Comparison of ENCODE assay signal across 8 cellular contexts in the genomic region with DNA sequence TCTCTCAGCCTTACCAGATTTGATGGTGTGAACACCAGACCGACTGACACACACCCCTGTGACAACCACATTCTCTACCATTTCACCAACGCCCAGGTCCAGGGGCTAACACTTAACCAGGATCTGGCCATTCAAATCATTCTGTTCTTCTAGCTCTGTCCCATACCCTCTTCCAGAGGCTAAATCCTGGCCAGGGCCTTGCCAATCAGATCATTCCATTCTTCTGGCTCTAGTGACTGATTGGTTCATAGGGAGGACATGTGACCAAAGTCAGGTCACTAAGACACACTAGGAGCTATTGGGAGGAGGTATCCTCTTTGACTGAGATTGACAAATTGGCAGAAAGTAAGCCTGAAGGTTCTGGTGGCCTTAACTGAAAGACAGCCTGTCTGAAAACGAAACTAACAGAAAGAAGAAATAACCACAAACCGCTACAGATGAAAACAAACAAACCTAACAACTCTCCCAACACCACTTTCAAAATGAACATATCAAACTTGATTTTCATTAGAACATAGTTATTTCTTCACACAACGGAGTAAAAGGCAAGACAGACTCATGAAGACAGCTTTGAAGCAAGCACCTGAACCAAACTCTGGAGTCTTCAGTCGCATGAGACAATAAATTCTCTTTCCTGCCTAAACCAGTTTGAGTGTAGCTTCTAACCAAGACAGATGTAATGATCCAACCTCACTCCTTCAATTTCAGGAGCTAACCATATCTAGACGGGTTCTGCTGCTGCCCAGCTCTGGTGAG.
DNase-seq lines count a peak whose midpoint lies in the region; ATAC-seq, FAIRE-seq and TF ChIP-seq lines count a peak whose summit lies in the region.

No MANE protein-coding gene starts in this region.

- H3K79me2 ChIP-seq in OCI-LY1 (ENCODE audit: insufficient read depth, low read length) (no peaks in the 10 kb centered on the region), HepG2 (ENCODE audit: insufficient read depth, low read length) (no peaks in the 10 kb centered on the region)

- BruUV-seq in HepG2 (replicated peaks; lab: Mats Ljungman, UMichigan), result no TSS peak

- TF ChIP-seq CTCF in OCI-LY1 (IDR thresholded peaks at IDR 0.05; ENCODE audit: low read length), result no peak
- no peak for TF ChIP-seq CTCF in HepG2 (CRISPR knock-in tag; IDR thresholded peaks at IDR 0.05)
- TF ChIP-seq CTCF in tibial artery (IDR thresholded peaks at IDR 0.05), result no peak

- H3K4me1 ChIP-seq in OCI-LY1 (ENCODE audit: insufficient read depth, low read length, severe bottlenecking), result peaks cover 36% of the 10 kb centered on the region
- H3K4me1 ChIP-seq in HepG2 (ENCODE audit: insufficient read depth, low read length), result no peaks in the 10 kb centered on the region
- H3K4me1 ChIP-seq in tibial artery, result no peaks in the 10 kb centered on the region

- H3K27me3 ChIP-seq in OCI-LY1 (ENCODE audit: insufficient read depth, low read length) (no peaks in the 10 kb centered on the region), HepG2 (ENCODE audit: control insufficient read depth in 1 of 2, insufficient read depth in 2 of 2, low read length in 2 of 2) (peaks cover 0 to 1% of the 10 kb centered on the region in 2 experiments; a peak in 1 of 5 replicates), tibial artery (no peaks in the 10 kb centered on the region)

- H4K20me1 ChIP-seq in OCI-LY1 (ENCODE audit: insufficient read depth, low read length) (no peaks in the 10 kb centered on the region), HepG2 (ENCODE audit: insufficient read depth, low read length) (no peaks in the 10 kb centered on the region)

- H3K4me2 ChIP-seq in OCI-LY1 (ENCODE audit: low read length), result peak overlapping the region; percentile 76
- H3K4me2 ChIP-seq in HepG2 (ENCODE audit: low read depth, low read length), result peak overlapping the region; percentile 54

- H3K4me1 Mint-ChIP-seq in activated CD4-positive, alpha-beta T cell treated with anti-CD3 and anti-CD28 coated beads, Interleukin-2, amount 10 ng/mL, durations not matched to agents 7 days and 5 days, result peaks cover 42% of the 10 kb centered on the region

- CTCF ChIA-PET in activated CD4-positive, alpha-beta T cell treated with anti-CD3 and anti-CD28 coated beads, Interleukin-2, amount 10 ng/mL, durations not matched to agents 7 days and 5 days (lab: Charles Lee), result interaction anchor here (1.0 to 1.4 kb wide), 5 partner anchors 9 to 47 kb away, joined by 3 to 4 read pairs (median 3); no protein-coding TSS in a partner anchor
- CTCF ChIA-PET in HepG2 (lab: Yijun Ruan, JAX; ENCODE audit: low intra/inter-chr PET ratio, low total read pairs), result no interaction called here

- peak overlapping the region; percentile 93 for H3K27ac Mint-ChIP-seq in activated CD4-positive, alpha-beta T cell treated with anti-CD3 and anti-CD28 coated beads, Interleukin-2, amount 10 ng/mL, durations not matched to agents 7 days and 5 days

- peak; percentile 99 for ATAC-seq in HG02759 (IDR thresholded peaks at IDR 0.05; ENCODE audit: unreplicated experiment)
- ATAC-seq in HepG2, result peak; percentile 69

- H3K36me3 ChIP-seq in OCI-LY1 (ENCODE audit: insufficient read depth, low read length) (peaks cover 31% of the 10 kb centered on the region), HepG2 (replicated peaks in 1 of 2; ENCODE audit: control insufficient read depth in 1 of 2, insufficient read depth in 2 of 2, low read length in 2 of 2) (no peaks in the 10 kb centered on the region), tibial artery (no peaks in the 10 kb centered on the region)

- 17% methylated on average over 7 of the region's 7 CpGs for WGBS in HepG2 (ENCODE audit: low lambda C conversion rate)

- H3K9me3 ChIP-seq in OCI-LY1 (ENCODE audit: low read length) (no peaks in the 10 kb centered on the region), HepG2 (ENCODE audit: low read length) (no peaks in the 10 kb centered on the region), tibial artery (no peaks in the 10 kb centered on the region)

- TF ChIP-seq RAD21 in HepG2 (CRISPR knock-in tag; IDR thresholded peaks at IDR 0.05), result no peak

- H2AFZ ChIP-seq in OCI-LY1 (ENCODE audit: low read length), result no peak overlapping the region
- peak overlapping the region; percentile 66 for H2AFZ ChIP-seq in HepG2 (ENCODE audit: low read length)

- FAIRE-seq in HepG2 (lab: Jason Lieb, UNC), result no peak

- H3K9ac ChIP-seq in OCI-LY1 (ENCODE audit: low read length) (peak overlapping the region; percentile 62), HepG2 (ENCODE audit: insufficient read depth, low read depth, low read length) (no peak overlapping the region; the same call in 1 of the 2 replicates)

- in situ Hi-C loops in HepG2 (cut with HindIII; ENCODE audit: extremely low pct_ligation_motif_present, low pct_unique_long_range_greater_than_20kb), result no loop called here

- H3K27ac ChIP-seq in OCI-LY1 (ENCODE audit: low read depth, low read length, poor library complexity, severe bottlenecking) (peak overlapping the region; percentile 88), HepG2 (ENCODE audit: extremely low read length, insufficient read depth, low read length) (no peak overlapping the region), tibial artery (no peak overlapping the region)

- TF ChIP-seq EP300 in HepG2 (IDR thresholded peaks at IDR 0.05; ENCODE audit: low read depth in 2 of 2, low read length in 2 of 2) (no peak), HepG2 (CRISPR knock-in tag; IDR thresholded peaks at IDR 0.05; ENCODE audit: borderline replicate concordance) (no peak)

- peak; percentile 54 for DNase-seq in activated CD4-positive, alpha-beta T cell treated with anti-CD3 and anti-CD28 coated beads, Interleukin-2, amount 10 ng/mL, durations not matched to agents 7 days and 5 days
- no peak for DNase-seq in activated CD4-positive, alpha-beta T cell treated with anti-CD3 and anti-CD28 coated beads for 48 hours
- DNase-seq in HepG2 (ENCODE audit: low spot score), result no peak
- DNase-seq in retina, result no peak
- no peak for DNase-seq in NCI-H1417 treated with DMSO at 0.1 percent for 48 hours (lab: John Stamatoyannopoulos, UW)
- no peak for DNase-seq in tibial artery

- H3K27me3 Mint-ChIP-seq in activated CD4-positive, alpha-beta T cell treated with anti-CD3 and anti-CD28 coated beads, Interleukin-2, amount 10 ng/mL, durations not matched to agents 7 days and 5 days, result no peaks in the 10 kb centered on the region

- H3K4me3 ChIP-seq in OCI-LY1 (ENCODE audit: low read depth, low read length, poor library complexity, severe bottlenecking) (peak overlapping the region; percentile 49), HepG2 (replicated peaks in 1 of 3; ENCODE audit: insufficient read depth in 1 of 3, low read depth in 2 of 3, low read length in 3 of 3) (peak overlapping the region in 1 of 3 experiments; percentile 19; a peak in 1 of 6 replicates), tibial artery (no peak overlapping the region)

- no peaks in the 10 kb centered on the region for H3K9me2 ChIP-seq in OCI-LY1 (ENCODE audit: low read depth, low read length)

- POLR2A ChIA-PET in activated CD4-positive, alpha-beta T cell treated with anti-CD3 and anti-CD28 coated beads, Interleukin-2, amount 10 ng/mL, durations not matched to agents 7 days and 5 days (lab: Charles Lee), result interaction anchor here (0.7 kb wide), 1 partner anchor 32 kb away, joined by 3 read pairs; no protein-coding TSS in a partner anchor
- POLR2A ChIA-PET in HepG2 (lab: Yijun Ruan, JAX), result no interaction called here

- H3K9me3 Mint-ChIP-seq in activated CD4-positive, alpha-beta T cell treated with anti-CD3 and anti-CD28 coated beads, Interleukin-2, amount 10 ng/mL, durations not matched to agents 7 days and 5 days, result no peaks in the 10 kb centered on the region

- H3F3A ChIP-seq in OCI-LY1 (ENCODE audit: insufficient read depth, low read length), result peaks cover 6% of the 10 kb centered on the region; the same call in 1 of the 2 replicates

- peaks cover 52% of the 10 kb centered on the region for H3K36me3 Mint-ChIP-seq in activated CD4-positive, alpha-beta T cell treated with anti-CD3 and anti-CD28 coated beads, Interleukin-2, amount 10 ng/mL, durations not matched to agents 7 days and 5 days (ENCODE audit: low read depth)

- no peak for TF ChIP-seq POLR2A in HepG2 (IDR thresholded peaks at IDR 0.05; ENCODE audit: insufficient read depth in 1 of 2, low read depth in 2 of 2, low read length in 2 of 2)

- H3K4me3 Mint-ChIP-seq in activated CD4-positive, alpha-beta T cell treated with anti-CD3 and anti-CD28 coated beads, Interleukin-2, amount 10 ng/mL, durations not matched to agents 7 days and 5 days, result peak overlapping the region; percentile 56

- intact Hi-C loops in HepG2 (cut with micrococcal nuclease; ENCODE audit: unreplicated experiment) (no loop called here), tibial artery (cut with DNase I; ENCODE audit: low total_unique reads) (no loop called here)

TF ChIP-seq in HepG2, 621 proteins besides CTCF, POLR2A, EP300 and RAD21 (continues in another document):
- TF ChIP-seq, protein P1, sequence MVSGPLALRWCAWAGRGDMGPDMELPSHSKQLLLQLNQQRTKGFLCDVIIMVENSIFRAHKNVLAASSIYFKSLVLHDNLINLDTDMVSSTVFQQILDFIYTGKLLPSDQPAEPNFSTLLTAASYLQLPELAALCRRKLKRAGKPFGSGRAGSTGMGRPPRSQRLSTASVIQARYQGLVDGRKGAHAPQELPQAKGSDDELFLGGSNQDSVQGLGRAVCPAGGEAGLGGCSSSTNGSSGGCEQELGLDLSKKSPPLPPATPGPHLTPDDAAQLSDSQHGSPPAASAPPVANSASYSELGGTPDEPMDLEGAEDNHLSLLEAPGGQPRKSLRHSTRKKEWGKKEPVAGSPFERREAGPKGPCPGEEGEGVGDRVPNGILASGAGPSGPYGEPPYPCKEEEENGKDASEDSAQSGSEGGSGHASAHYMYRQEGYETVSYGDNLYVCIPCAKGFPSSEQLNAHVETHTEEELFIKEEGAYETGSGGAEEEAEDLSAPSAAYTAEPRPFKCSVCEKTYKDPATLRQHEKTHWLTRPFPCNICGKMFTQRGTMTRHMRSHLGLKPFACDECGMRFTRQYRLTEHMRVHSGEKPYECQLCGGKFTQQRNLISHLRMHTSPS (CRISPR knock-in tag; IDR thresholded peaks at IDR 0.05; ENCODE audit: low read depth), result no peak
- TF ChIP-seq NFYC (CRISPR knock-in tag; IDR thresholded peaks at IDR 0.05) (peak; percentile 48), ZNF713 (CRISPR knock-in tag; IDR thresholded peaks at IDR 0.05) (no peak), NFYB (CRISPR knock-in tag; IDR thresholded peaks at IDR 0.05) (peak; percentile 60)
